In genomic region chr1:238451006-238451405, GRCh38 we compare ENCODE assay signal across 19 cellular contexts.
A peak's percentile ranks its signal among the peaks of the same experiment; 100 is the strongest.
DNase-seq lines count a peak whose midpoint lies in the region; ATAC-seq, FAIRE-seq and TF ChIP-seq lines count a peak whose summit lies in the region.
"Had no signal": no experiment of that assay in that cellular context is flagged by ENCODE, and none has a peak within 500 bp of the region (broad histone marks: within the 10 kb centered on the region; RNA-seq: fewer than 3 reads in every experiment).

No MANE protein-coding gene starts in this region.

- no peak for DNase-seq in SK-N-SH
- DNase-seq in SK-N-MC (ENCODE audit: low read depth, low spot score) = no peak
- peak; percentile 37 for DNase-seq in epithelial cell of esophagus (ENCODE audit: low read depth)
- DNase-seq in RCC 7860 (ENCODE audit: low spot score) = no peak
- no peak for DNase-seq in chondrocyte (ENCODE audit: low spot score)
- DNase-seq: ACHN; CD4-positive, CD25-positive, alpha-beta regulatory T cell; DMS 273 treated with DMSO at 0.1 percent for 48 hours; GOT3 had no signal

- H3K9ac ChIP-seq in SK-N-SH = no peak overlapping the region
- no peak overlapping the region for H3K9ac ChIP-seq in SK-N-MC (ENCODE audit: insufficient read length)
- H3K9ac ChIP-seq: BLaER1 treated with 17β-estradiol and CSF1 and Interleukin-3, amounts not matched to agents 10 nM and 100 nM had no signal

- H3K27me3 ChIP-seq in SK-N-SH (ENCODE audit: insufficient read depth) = no peaks in the 10 kb centered on the region
- H3K27me3 ChIP-seq: BLaER1 treated with 17β-estradiol and CSF1 and Interleukin-3, amounts not matched to agents 10 nM and 100 nM had no signal

- no peaks in the 10 kb centered on the region for H3K36me3 ChIP-seq in SK-N-SH (replicated peaks in 1 of 2; ENCODE audit: control insufficient read depth in 1 of 2, insufficient read depth in 2 of 2, low read length in 1 of 2)
- no peaks in the 10 kb centered on the region for H3K36me3 ChIP-seq in SK-N-MC (ENCODE audit: insufficient read depth, low read length)
- H3K36me3 ChIP-seq: BLaER1 treated with 17β-estradiol and CSF1 and Interleukin-3, amounts not matched to agents 10 nM and 100 nM; HAP-1 had no signal

- CTCF ChIA-PET in SK-N-SH (lab: Yijun Ruan, JAX) = no interaction called here

- peak; percentile 54; the same call in 2 of the 3 replicates for ATAC-seq in SK-N-SH treated with all-trans-retinoic acid at 6 μM for 48 hours
- no peak for ATAC-seq in HG03432 (IDR thresholded peaks at IDR 0.05; ENCODE audit: unreplicated experiment)
- ATAC-seq: HepG2 had no signal

- peaks cover 9% of the 10 kb centered on the region for H3K4me1 Mint-ChIP-seq in chondrocyte (ENCODE audit: low read depth)
- H3K4me1 Mint-ChIP-seq: CD4-positive, CD25-positive, alpha-beta regulatory T cell had no signal

- H3K27me3 Mint-ChIP-seq in chondrocyte (ENCODE audit: low read depth) = no peaks in the 10 kb centered on the region
- H3K27me3 Mint-ChIP-seq: CD4-positive, CD25-positive, alpha-beta regulatory T cell had no signal

- H2AFZ ChIP-seq in SK-N-SH (ENCODE audit: low read depth) = no peak overlapping the region

- POLR2A ChIA-PET in SK-N-SH (lab: Yijun Ruan, JAX) = no interaction called here

- H3K4me2 ChIP-seq in SK-N-SH = no peak overlapping the region
- H3K4me2 ChIP-seq: BLaER1 treated with 17β-estradiol and CSF1 and Interleukin-3, amounts not matched to agents 10 nM and 100 nM had no signal

- no peaks in the 10 kb centered on the region for H3K36me3 Mint-ChIP-seq in chondrocyte (ENCODE audit: low read depth)
- H3K36me3 Mint-ChIP-seq: CD4-positive, CD25-positive, alpha-beta regulatory T cell had no signal

- TF ChIP-seq RAD21 in SK-N-SH (IDR thresholded peaks at IDR 0.05; ENCODE audit: low read length) = no peak

- H3K9me2 ChIP-seq in SK-N-SH = no peaks in the 10 kb centered on the region

- H3K4me3 ChIP-seq in SK-N-SH (ENCODE audit: low read depth in 2 of 2, low read length in 1 of 2) = no peak overlapping the region
- peak overlapping the region; percentile 55 for H3K4me3 ChIP-seq in SK-N-MC
- H3K4me3 ChIP-seq in epithelial cell of esophagus (ENCODE audit: low read length) = no peak overlapping the region
- H3K4me3 ChIP-seq: BLaER1 treated with 17β-estradiol and CSF1 and Interleukin-3, amounts not matched to agents 10 nM and 100 nM; HAP-1 had no signal

- no peak overlapping the region for H3K27ac Mint-ChIP-seq in chondrocyte (ENCODE audit: unreplicated experiment)
- H3K27ac Mint-ChIP-seq: CD4-positive, CD25-positive, alpha-beta regulatory T cell had no signal

- no peak for TF ChIP-seq EP300 in SK-N-SH (IDR thresholded peaks at IDR 0.05; ENCODE audit: borderline replicate concordance in 1 of 2, low read depth in 1 of 2, low read length in 1 of 2)

- no peaks in the 10 kb centered on the region for H3K9me3 ChIP-seq in SK-N-SH
- H3K9me3 ChIP-seq in SK-N-MC (ENCODE audit: low read depth, low read length) = no peaks in the 10 kb centered on the region
- H3K9me3 ChIP-seq: BLaER1 treated with 17β-estradiol and CSF1 and Interleukin-3, amounts not matched to agents 10 nM and 100 nM; HAP-1 had no signal

- H3K4me1 ChIP-seq in SK-N-SH (ENCODE audit: control insufficient read depth in 1 of 2, insufficient read depth in 2 of 2, low read depth in 1 of 2, low read length in 1 of 2) = no peaks in the 10 kb centered on the region; a peak in 1 of 4 replicates
- H3K4me1 ChIP-seq: BLaER1 treated with 17β-estradiol and CSF1 and Interleukin-3, amounts not matched to agents 10 nM and 100 nM; HAP-1 had no signal

- H3K9me3 Mint-ChIP-seq in chondrocyte (ENCODE audit: low read depth) = no peaks in the 10 kb centered on the region

- H3K27ac ChIP-seq in SK-N-SH (ENCODE audit: low read depth in 2 of 2, low read length in 1 of 2) = no peak overlapping the region
- peak overlapping the region; percentile 94 for H3K27ac ChIP-seq in SK-N-MC
- H3K27ac ChIP-seq: 22Rv1; BLaER1 treated with 17β-estradiol and CSF1 and Interleukin-3, amounts not matched to agents 10 nM and 100 nM had no signal

- no peak for FAIRE-seq in RCC 7860 (lab: Jason Lieb, UNC)
- FAIRE-seq: G401.6, GM12891, GM19239, HepG2, HTR-8/SVneo had no signal

- no peak overlapping the region for H3K4me3 Mint-ChIP-seq in chondrocyte (ENCODE audit: unreplicated experiment)
- H3K4me3 Mint-ChIP-seq: CD4-positive, CD25-positive, alpha-beta regulatory T cell had no signal

- no peaks in the 10 kb centered on the region for H3K79me2 ChIP-seq in SK-N-SH (ENCODE audit: insufficient read depth)

- H3F3A ChIP-seq in SK-N-SH (replicated peaks; ENCODE audit: insufficient read depth) = no peaks in the 10 kb centered on the region

- no peak for TF ChIP-seq CTCF in SK-N-SH (IDR thresholded peaks at IDR 0.05)
- no peak for TF ChIP-seq CTCF in epithelial cell of esophagus (IDR thresholded peaks at IDR 0.05; ENCODE audit: insufficient read depth, low read depth, low read length, missing control alignments)
- no peak for TF ChIP-seq CTCF in chondrocyte (IDR thresholded peaks at IDR 0.05)

- H4K20me1 ChIP-seq in SK-N-SH (ENCODE audit: insufficient read depth) = no peaks in the 10 kb centered on the region
- H4K20me1 ChIP-seq: BLaER1 treated with 17β-estradiol and CSF1 and Interleukin-3, amounts not matched to agents 10 nM and 100 nM had no signal

TF ChIP-seq in SK-N-SH treated with all-trans-retinoic acid at 6 μM for 48 hours, 23 proteins besides CTCF, POLR2A, EP300 and RAD21:
- 0 out of 2 replicates have a peak, but pooled peaks have one; percentile 11 for TF ChIP-seq TOX (CRISPR knock-in tag; IDR thresholded peaks at IDR 0.05; ENCODE audit: borderline replicate concordance)
- TF ChIP-seq ZFP3 (CRISPR knock-in tag; IDR thresholded peaks at IDR 0.05) = no peak

TF ChIP-seq in SK-N-SH, 30 proteins besides CTCF, POLR2A, EP300 and RAD21:
- TF ChIP-seq TCF12 (IDR thresholded peaks at IDR 0.05) = no peak
- no peak for TF ChIP-seq FOXM1 (IDR thresholded peaks at IDR 0.05; ENCODE audit: low read depth)
- TF ChIP-seq NRF1 (IDR thresholded peaks at IDR 0.05; ENCODE audit: low read depth, low read length) = no peak
- no peak for TF ChIP-seq MEF2A (IDR thresholded peaks at IDR 0.05; ENCODE audit: borderline replicate concordance, low read depth)
- TF ChIP-seq MXI1 (IDR thresholded peaks at IDR 0.05; ENCODE audit: low read depth, low read length) = no peak
- no peak for TF ChIP-seq GATA2 (CRISPR knock-in tag; IDR thresholded peaks at IDR 0.05)
- TF ChIP-seq MAX (IDR thresholded peaks at IDR 0.05; ENCODE audit: low read depth) = no peak
- TF ChIP-seq USF2 (IDR thresholded peaks at IDR 0.05; ENCODE audit: borderline replicate concordance, low read depth, low read length) = no peak
